ENCODE assay signal across 14 cellular contexts in genomic region chr1:198169704-198170103, GRCh38. TPM values are rescaled to one million over a fixed set of nuclear protein-coding genes. Genes with fewer than 3 reads are reported as not detected.
DNase-seq lines count a peak whose midpoint lies in the region; ATAC-seq and TF ChIP-seq lines count a peak whose summit lies in the region.
"Had no signal": no experiment of that assay in that cellular context is flagged by ENCODE, and none has a peak within 500 bp of the region (broad histone marks: within the 10 kb centered on the region; RNA-seq: fewer than 3 reads in every experiment).

No MANE protein-coding gene starts in this region.

- TF ChIP-seq POLR2A in IMR-90 (IDR thresholded peaks at IDR 0.05; ENCODE audit: low read depth, low read length), result no peak

- WGBS in IMR-90 (ENCODE audit: extremely low coverage in 2 of 2, insufficient read length in 1 of 2), 2 experiments, result 100% methylated on average over 1 of the region's 2 CpGs; no CpG with 5 or more reads in 1 of the 2 experiments
- 47 to 55% methylated on average over 2 of the region's 2 CpGs for WGBS in lung, 2 donors

- H3K36me3 Mint-ChIP-seq in CD8-positive, alpha-beta T cell, result peaks cover 2% of the 10 kb centered on the region
- H3K36me3 Mint-ChIP-seq in activated naive CD4-positive, alpha-beta T cell treated with anti-CD3 and anti-CD28 coated beads, Interleukin-2, amount 50 U/mL, for 72 hours, result peaks cover 13% of the 10 kb centered on the region in 2 donors
- H3K36me3 Mint-ChIP-seq: CD14-positive monocyte had no signal

- in situ Hi-C loops in IMR-90 (cut with MboI; ENCODE audit: low sequenced_read_pairs), result no loop called here

- no peak overlapping the region for H4K91ac ChIP-seq in IMR-90 (ENCODE audit: insufficient read depth, low read depth, low read length)

- no TSS peak for BruUV-seq in IMR-90 (replicated peaks; lab: Mats Ljungman, UMichigan)

- peak overlapping the region; percentile 4; the same call in 1 of the 2 replicates for H3K18ac ChIP-seq in IMR-90 (ENCODE audit: low read depth, low read length)

- H3K36me3 ChIP-seq in CD8-positive, alpha-beta T cell (ENCODE audit: insufficient read depth, low read length), result no peaks in the 10 kb centered on the region
- H3K36me3 ChIP-seq in IMR-90 (ENCODE audit: control insufficient read depth, insufficient read depth, low read length), result no peaks in the 10 kb centered on the region
- H3K36me3 ChIP-seq in lung (ENCODE audit: control insufficient read depth in 2 of 2, insufficient read depth in 2 of 2, low read length in 2 of 2), result no peaks in the 10 kb centered on the region
- H3K36me3 ChIP-seq: ovary, Peyer's patch had no signal

- H3K9me3 ChIP-seq in CD8-positive, alpha-beta T cell (ENCODE audit: low read length), result no peaks in the 10 kb centered on the region
- H3K9me3 ChIP-seq in IMR-90 (ENCODE audit: control insufficient read depth, insufficient read depth, low read length) (no peaks in the 10 kb centered on the region), lung (ENCODE audit: control insufficient read depth in 2 of 2, insufficient read depth in 1 of 2, low read length in 1 of 2) (no peaks in the 10 kb centered on the region)
- H3K9me3 ChIP-seq: ovary, Peyer's patch had no signal

- no peaks in the 10 kb centered on the region for H3K27me3 ChIP-seq in CD8-positive, alpha-beta T cell (ENCODE audit: insufficient read depth, low read length)
- H3K27me3 ChIP-seq in IMR-90 (ENCODE audit: control insufficient read depth, insufficient read depth, low read length) (no peaks in the 10 kb centered on the region), lung (ENCODE audit: control insufficient read depth, insufficient read depth) (no peaks in the 10 kb centered on the region)
- H3K27me3 ChIP-seq: ovary, Peyer's patch had no signal

- peak overlapping the region; percentile 20 for H3K4me3 Mint-ChIP-seq in CD8-positive, alpha-beta T cell
- H3K4me3 Mint-ChIP-seq: CD14-positive monocyte had no signal

- no peak overlapping the region; the same call in 1 of the 2 replicates for H4K5ac ChIP-seq in IMR-90 (ENCODE audit: low read depth, low read length)

- H2AFZ ChIP-seq in IMR-90 (replicated peaks; ENCODE audit: low read length, poor library complexity), result no peak overlapping the region

- POLR2A ChIA-PET in CD8-positive, alpha-beta T cell (lab: Charles Lee), result interaction anchor here (0.9 to 1.8 kb wide), 3 partner anchors 12 to 29 kb away, joined by 3 to 5 read pairs (median 4); no protein-coding TSS in a partner anchor
- POLR2A ChIA-PET in IMR-90 (lab: Charles Lee; ENCODE audit: unreplicated experiment), result no interaction called here

- H2BK120ac ChIP-seq in IMR-90 (ENCODE audit: low read depth, low read length), result no peak overlapping the region

- H2AK5ac ChIP-seq in IMR-90 (ENCODE audit: low read depth, low read length), result 0 out of 2 replicates have a peak overlapping the region, but pooled peaks have one; percentile 20

- H3K27me3 Mint-ChIP-seq in CD8-positive, alpha-beta T cell (ENCODE audit: low read depth), result no peaks in the 10 kb centered on the region

- H4K20me1 ChIP-seq in IMR-90 (ENCODE audit: insufficient read depth, low read length), result peaks cover 75% of the 10 kb centered on the region

- no peak overlapping the region for H3K27ac ChIP-seq in CD8-positive, alpha-beta T cell (ENCODE audit: low read depth, low read length)
- H3K27ac ChIP-seq in IMR-90 (ENCODE audit: insufficient read depth, low read length) (no peak overlapping the region), lung (ENCODE audit: low read depth in 1 of 2, low read length in 1 of 2) (peak overlapping the region; percentile 20 to 76)
- H3K27ac ChIP-seq: ovary, Peyer's patch had no signal

- H3K27ac Mint-ChIP-seq in CD8-positive, alpha-beta T cell, result peak overlapping the region; percentile 90
- peak overlapping the region; percentile 92 to 96 for H3K27ac Mint-ChIP-seq in activated naive CD4-positive, alpha-beta T cell treated with anti-CD3 and anti-CD28 coated beads, Interleukin-2, amount 50 U/mL, for 72 hours

- H3K79me1 ChIP-seq in IMR-90 (ENCODE audit: low read depth in 1 of 2, low read length in 2 of 2), result peaks cover 3 to 77% of the 10 kb centered on the region in 2 experiments; a peak in 2 of 4 replicates

- H3K23ac ChIP-seq in IMR-90 (ENCODE audit: low read depth, low read length), result peak overlapping the region; percentile 53

- H4K8ac ChIP-seq in IMR-90 (ENCODE audit: low read depth in 2 of 2, low read length in 2 of 2), result no peak overlapping the region

- intact Hi-C loops in CD8-positive, alpha-beta T cell (cut with DNase I, micrococcal nuclease), result loop anchor here in 1 of 2 experiments (5.0 to 10.0 kb wide), 2 partner anchors 38 to 1025 kb away; partner anchors contain the start of gene ASPM
- intact Hi-C loops in IMR-90 (cut with micrococcal nuclease), result loop anchor here (5.0 kb wide), 1 partner anchor 103 kb away; no protein-coding TSS in a partner anchor

- no peak overlapping the region for H3K9ac ChIP-seq in IMR-90 (ENCODE audit: low read depth, low read length)

- H2BK5ac ChIP-seq in IMR-90 (ENCODE audit: low read depth, low read length, poor library complexity, severe bottlenecking), result peak overlapping the region; percentile 46

- TF ChIP-seq CTCF in CD8-positive, alpha-beta T cell (IDR thresholded peaks at IDR 0.05), result no peak
- TF ChIP-seq CTCF in IMR-90 (conservative IDR thresholded peaks at IDR 0.05; ENCODE audit: low read depth, low read length) (no peak), lung (IDR thresholded peaks at IDR 0.05; ENCODE audit: control extremely low read depth, extremely low read depth) (no peak)

- no peaks in the 10 kb centered on the region for H3K9me3 Mint-ChIP-seq in CD8-positive, alpha-beta T cell
- H3K9me3 Mint-ChIP-seq in activated naive CD4-positive, alpha-beta T cell treated with anti-CD3 and anti-CD28 coated beads, Interleukin-2, amount 50 U/mL, for 72 hours, result peaks cover 0 to 8% of the 10 kb centered on the region in 2 donors
- H3K9me3 Mint-ChIP-seq: CD14-positive monocyte had no signal

- H2BK15ac ChIP-seq in IMR-90 (ENCODE audit: low read depth, low read length), result no peak overlapping the region

- H3K14ac ChIP-seq in IMR-90 (replicated peaks; ENCODE audit: low read depth, low read length), result peak overlapping the region; percentile 43; the same call in 1 of the 2 replicates

- ATAC-seq in CD8-positive, alpha-beta T cell, result no peak
- ATAC-seq in IMR-90 (ENCODE audit: low read depth), result no peak
- ATAC-seq in activated naive CD4-positive, alpha-beta T cell treated with anti-CD3 and anti-CD28 coated beads, Interleukin-2, amount 50 U/mL, for 72 hours, result peak; percentile 47 to 60
- peak; percentile 14 for ATAC-seq in lung (ENCODE audit: insufficient read depth, low FRiP score)
- no peak for ATAC-seq in HG03565 (IDR thresholded peaks at IDR 0.05; ENCODE audit: unreplicated experiment)
- ATAC-seq: left lobe of liver had no signal

- no peak overlapping the region for H2BK20ac ChIP-seq in IMR-90 (ENCODE audit: low read depth, low read length)

- no peak overlapping the region for H3K56ac ChIP-seq in IMR-90 (ENCODE audit: extremely low read depth, insufficient read depth, low read length)

- 0 out of 2 replicates have a peak overlapping the region, but pooled peaks have one; percentile 8 for H3K4ac ChIP-seq in IMR-90 (ENCODE audit: low read depth, low read length)

- DNase-seq in CD8-positive, alpha-beta T cell, result no peak
- DNase-seq in IMR-90 (no peak), lung (ENCODE audit: low spot score) (no peak), SW480 (ENCODE audit: low spot score) (no peak), epidermal melanocyte (ENCODE audit: insufficient read length, low spot score) (no peak)
- DNase-seq in activated naive CD4-positive, alpha-beta T cell treated with anti-CD3 and anti-CD28 coated beads, Interleukin-2, amount 50 U/mL, for 72 hours (ENCODE audit: low spot score in 2 of 2), result no peak
- DNase-seq: glutamatergic neuron, NCI-H1105 treated with DMSO at 0.1 percent for 48 hours, NCI-H446, ovary, Peyer's patch had no signal

- peaks cover 89% of the 10 kb centered on the region for H3K4me1 ChIP-seq in CD8-positive, alpha-beta T cell (ENCODE audit: insufficient read depth, low read length)
- peaks cover 22% of the 10 kb centered on the region for H3K4me1 ChIP-seq in IMR-90 (ENCODE audit: control insufficient read depth, insufficient read depth, low read length)
- peaks cover 6 to 54% of the 10 kb centered on the region in 2 donors for H3K4me1 ChIP-seq in lung (ENCODE audit: control insufficient read depth in 2 of 2, insufficient read depth in 2 of 2, low read length in 2 of 2)

- peaks cover 26% of the 10 kb centered on the region for H3K9me1 ChIP-seq in IMR-90 (ENCODE audit: insufficient read depth, low read length)

- CTCF ChIA-PET in CD8-positive, alpha-beta T cell (lab: Charles Lee), result interaction anchor here (3.1 kb wide), 1 partner anchor 12 kb away, joined by 12 read pairs; no protein-coding TSS in a partner anchor
- CTCF ChIA-PET in IMR-90 (lab: Yijun Ruan, JAX), result no interaction called here

- no peak overlapping the region for H3K4me2 ChIP-seq in IMR-90 (ENCODE audit: low read depth, low read length)

- no peak overlapping the region for H2AK9ac ChIP-seq in IMR-90 (replicated peaks; ENCODE audit: low read depth, low read length, poor library complexity)

- peaks cover 92% of the 10 kb centered on the region for H3K4me1 Mint-ChIP-seq in CD8-positive, alpha-beta T cell (ENCODE audit: low read depth)

- no peak overlapping the region for H3K4me3 ChIP-seq in CD8-positive, alpha-beta T cell (ENCODE audit: low read depth, low read length)
- H3K4me3 ChIP-seq in IMR-90 (ENCODE audit: insufficient read depth, low read depth, low read length) (no peak overlapping the region), lung (no peak overlapping the region)
- H3K4me3 ChIP-seq: ovary, Peyer's patch had no signal

- dilution Hi-C loops in IMR-90 (cut with HindIII; ENCODE audit: low sequenced_read_pairs, unreplicated experiment), result no loop called here

- no peak for TF ChIP-seq RAD21 in IMR-90 (IDR thresholded peaks at IDR 0.05; ENCODE audit: low read length)

TF ChIP-seq in IMR-90, 13 proteins besides CTCF, POLR2A, EP300 and RAD21:
- no peak for TF ChIP-seq SMC3 (IDR thresholded peaks at IDR 0.05; ENCODE audit: low read depth, low read length)
- no peak for TF ChIP-seq CEBPB (IDR thresholded peaks at IDR 0.05; ENCODE audit: low read depth, low read length)

RNA-seq across cellular contexts. Expression of gene NEK7, which starts 12.9 kb away (rescaled TPM):
- total RNA-seq in CD8-positive, alpha-beta T cell, result 10 to 100 TPM; 12.1 to 16.1 TPM
- total RNA-seq in IMR-90 (2012; rRNA removed) (297 and 467 TPM in 2 replicates), lung (100 to 1,000 TPM in 1 of 2 donors, 10 to 100 TPM in 1; 95.2 to 132 TPM)
- polyA plus RNA-seq in IMR-90 (2012; rRNA removed) (82.8 and 89.0 TPM in 2 replicates), lung (10 to 100 TPM; 23.9 to 33.2 TPM)
- polyA plus RNA-seq in IMR-90 (2012; cell fraction: cytosol; rRNA removed), result 23.2 and 34.7 TPM in 2 replicates
- polyA plus RNA-seq in IMR-90 (2012; cell fraction: nucleus; rRNA removed; ENCODE audit: low replicate concordance), result 11.9 and 86.4 TPM in 2 replicates
- 10 to 100 TPM; 45.5 to 60.1 TPM for total RNA-seq in activated naive CD4-positive, alpha-beta T cell treated with anti-CD3 and anti-CD28 coated beads, Interleukin-2, amount 50 U/mL, for 72 hours

Comparison
In these comparisons a context has a peak if more than half of its experiments do, and no peak if none do; other contexts are left out.
1. ATAC-seq: peak in activated naive CD4-positive, alpha-beta T cell treated with anti-CD3 and anti-CD28 coated beads, Interleukin-2, amount 50 U/mL, for 72 hours (2 of 2) and lung (single experiment); none in CD8-positive, alpha-beta T cell (single experiment), IMR-90 (single experiment) and HG03565 (single experiment).
2. H3K27ac ChIP-seq: peak in lung (2 of 2); none in CD8-positive, alpha-beta T cell (single experiment) and IMR-90 (single experiment).